ENCODE assay signal across 23 cellular contexts in genomic region chr11:8096575-8096974, GRCh38. TPM values are rescaled to one million over a fixed set of nuclear protein-coding genes. Genes with fewer than 3 reads are reported as not detected.
DNase-seq lines count a peak whose midpoint lies in the region; ATAC-seq and TF ChIP-seq lines count a peak whose summit lies in the region.
"Had no signal": no experiment of that assay in that cellular context is flagged by ENCODE, and none has a peak within 500 bp of the region (broad histone marks: within the 10 kb centered on the region; RNA-seq: fewer than 3 reads in every experiment).

No MANE protein-coding gene starts in this region.

- H4K20me1 ChIP-seq in smooth muscle cell (ENCODE audit: low read depth), result peaks cover 10% of the 10 kb centered on the region

- H3K4me1 ChIP-seq in spleen (peaks cover 0 to 6% (median 0%) of the 10 kb centered on the region in 6 donors), smooth muscle cell (ENCODE audit: low read depth) (no peaks in the 10 kb centered on the region)
- H3K4me1 ChIP-seq: SJCRH30 had no signal

- H3F3A ChIP-seq in smooth muscle cell (ENCODE audit: low read depth), result no peaks in the 10 kb centered on the region

- H3K9me3 ChIP-seq in spleen (no peaks in the 10 kb centered on the region), smooth muscle cell (replicated peaks; ENCODE audit: low read depth) (no peaks in the 10 kb centered on the region), T-helper 17 cell (ENCODE audit: control insufficient read depth, low read length, poor library complexity, severe bottlenecking) (no peaks in the 10 kb centered on the region)
- H3K9me3 ChIP-seq: SJCRH30 had no signal

- H3K79me2 ChIP-seq in smooth muscle cell (ENCODE audit: low read depth), result no peaks in the 10 kb centered on the region

- TF ChIP-seq POLR2A in spleen (IDR thresholded peaks at IDR 0.05), result no peak

- H3K4me3 ChIP-seq in spleen, result no peak overlapping the region
- H3K4me3 ChIP-seq in smooth muscle cell, result no peak overlapping the region
- H3K4me3 ChIP-seq: K562, SJCRH30 had no signal

- ATAC-seq in Right ventricle myocardium inferior (no peak), T-helper 17 cell (no peak)
- ATAC-seq: HepG2, K562 had no signal

- intact Hi-C loops in cardiac septum (cut with DNase I) (loop anchor here (10.0 kb wide), 1 partner anchor 202 kb away; no protein-coding TSS in a partner anchor), Right ventricle myocardium inferior (cut with DNase I) (no loop called here), spleen (cut with DNase I; ENCODE audit: low total_unique reads) (loop anchor here (10.0 kb wide), 1 partner anchor 62 kb away; no protein-coding TSS in a partner anchor)

- H3K9ac ChIP-seq in smooth muscle cell (ENCODE audit: low read depth), result no peak overlapping the region

- H3K27ac ChIP-seq in spleen (no peak overlapping the region), smooth muscle cell (ENCODE audit: low read depth) (no peak overlapping the region)
- H3K27ac ChIP-seq: SJCRH30 had no signal

- H3K27me3 Mint-ChIP-seq in brain (no peaks in the 10 kb centered on the region), T-helper 17 cell (no peaks in the 10 kb centered on the region)

- peaks cover 0 to 16% (median 2%) of the 10 kb centered on the region in 6 donors for H3K36me3 ChIP-seq in spleen
- H3K36me3 ChIP-seq in smooth muscle cell (ENCODE audit: low read depth), result no peaks in the 10 kb centered on the region
- H3K36me3 ChIP-seq: SJCRH30 had no signal

- no peak for TF ChIP-seq CTCF in brain (conservative IDR thresholded peaks at IDR 0.05)
- no peak for TF ChIP-seq CTCF in spleen (IDR thresholded peaks at IDR 0.05 in 8 of 11, conservative IDR thresholded peaks at IDR 0.05 in 3 of 11)
- TF ChIP-seq CTCF in smooth muscle cell (IDR thresholded peaks at IDR 0.05; ENCODE audit: borderline replicate concordance, insufficient read depth, poor library complexity, severe bottlenecking), result no peak

- no peak overlapping the region for H3K4me2 ChIP-seq in smooth muscle cell

- WGBS in spleen, 5 donors, result 66 to 79% (median 75%) methylated on average over 5 to 6 of the region's 6 CpGs
- 95% methylated on average over 5 of the region's 6 CpGs for WGBS in smooth muscle cell (ENCODE audit: low lambda C conversion rate)

- no peaks in the 10 kb centered on the region for H3K9me3 Mint-ChIP-seq in brain

- H3K27ac Mint-ChIP-seq in brain, result peak overlapping the region in 3 of 5 experiments; percentile 35 to 94 (median 41)
- H3K27ac Mint-ChIP-seq in T-helper 17 cell, result no peak overlapping the region

- H3K36me3 Mint-ChIP-seq in brain (peaks cover 43% of the 10 kb centered on the region), T-helper 17 cell (ENCODE audit: low read depth) (peaks cover 6% of the 10 kb centered on the region)

- H2AFZ ChIP-seq in smooth muscle cell (ENCODE audit: low read depth), result no peak overlapping the region

- H3K4me1 Mint-ChIP-seq in brain, result peaks cover 13% of the 10 kb centered on the region
- peaks cover 8% of the 10 kb centered on the region for H3K4me1 Mint-ChIP-seq in T-helper 17 cell

- no peak overlapping the region for H3K4me3 Mint-ChIP-seq in brain
- H3K4me3 Mint-ChIP-seq in T-helper 17 cell, result no peak overlapping the region

- no peaks in the 10 kb centered on the region for H3K27me3 ChIP-seq in spleen (replicated peaks in 1 of 7)
- H3K27me3 ChIP-seq in smooth muscle cell (ENCODE audit: low read depth), result no peaks in the 10 kb centered on the region
- H3K27me3 ChIP-seq: SJCRH30 had no signal

- DNase-seq in cardiac septum (ENCODE audit: low spot score), result peak; percentile 36
- DNase-seq in Right ventricle myocardium inferior (ENCODE audit: missing footprints), result no peak
- peak; percentile 23 for DNase-seq in spleen
- DNase-seq in stimulated activated CD4-positive, alpha-beta T cell treated with anti-CD3 and anti-CD28 coated beads, Interleukin-12 subunit alpha, Interleukin-12 subunit beta, amount 100 ng/mL, for 4 hours, result no peak
- DNase-seq in smooth muscle cell (lab: John Stamatoyannopoulos, UW; ENCODE audit: unreplicated experiment), result no peak
- DNase-seq in T-helper 17 cell, result no peak
- DNase-seq in SIG-M5 (lab: John Stamatoyannopoulos, UW), result no peak
- DNase-seq: 8988T, ACHN, Calu3, DMS79 treated with DMSO at 0.1 percent for 48 hours, GF-D8, Kasumi-1, NCI-H1105, NCI-H1436 treated with DMSO at 0.1 percent for 48 hours, NCI-H187 treated with DMSO at 0.1 percent for 48 hours, NCI-H2171 treated with DMSO at 0.1 percent for 48 hours, NCI-H345, NCI-H510A treated with DMSO at 0.1 percent for 48 hours, SJCRH30 had no signal

RNA-seq across cellular contexts. Expression of gene TUB, which starts 15.6 kb away (rescaled TPM):
- 12.2 TPM for total RNA-seq in cardiac septum
- 21.4 TPM for total RNA-seq in Right ventricle myocardium inferior
- 4.8 TPM for polyA plus RNA-seq in brain (ENCODE audit: insufficient read depth, low read depth, low replicate concordance)
- 1 to 10 TPM; 1.4 to 3.2 (median 2.1) TPM for total RNA-seq in spleen
- under 1 TPM; 0.17 to 0.42 (median 0.21) TPM for polyA plus RNA-seq in spleen
- total RNA-seq in smooth muscle cell, result 9.5 and 11.5 TPM in 2 replicates
- 5.2 and 6.0 TPM in 2 replicates for polyA plus RNA-seq in smooth muscle cell
- total RNA-seq in T-helper 17 cell, result under 1 TPM; 0.37 to 0.72 TPM
- total RNA-seq: K562 had no signal
- polyA plus RNA-seq: K562 had no signal

Comparison
In these comparisons a context has a peak if more than half of its experiments do, and no peak if none do; other contexts are left out.
1. DNase-seq: peak in cardiac septum (single experiment) and spleen (single experiment); none in Right ventricle myocardium inferior (single experiment), stimulated activated CD4-positive, alpha-beta T cell treated with anti-CD3 and anti-CD28 coated beads, Interleukin-12 subunit alpha, Interleukin-12 subunit beta, amount 100 ng/mL, for 4 hours (single experiment), smooth muscle cell (single experiment), T-helper 17 cell (0 of 3) and SIG-M5 (single experiment).